Comparison of ENCODE assay signal across 24 cellular contexts in genomic region chr11:22467248-22467647, GRCh38.
A peak's percentile ranks its signal among the peaks of the same experiment; 100 is the strongest.
DNase-seq lines count a peak whose midpoint lies in the region; ATAC-seq, FAIRE-seq and TF ChIP-seq lines count a peak whose summit lies in the region.
"Had no signal": no experiment of that assay in that cellular context is flagged by ENCODE, and none has a peak within 500 bp of the region (broad histone marks: within the 10 kb centered on the region; RNA-seq: fewer than 3 reads in every experiment).

No MANE protein-coding gene starts in this region.

- ATAC-seq in GM18861 (IDR thresholded peaks at IDR 0.05; ENCODE audit: unreplicated experiment), result no peak
- ATAC-seq: GM23338, PC-3 had no signal

- TSS peak; percentile 85 for BruUV-seq in mammary epithelial cell (replicated peaks; lab: Mats Ljungman, UMichigan)

- H3K9ac ChIP-seq in mammary epithelial cell (ENCODE audit: insufficient read depth, low read length), result no peak overlapping the region
- H3K9ac ChIP-seq: SK-N-SH had no signal

- no peak for TF ChIP-seq CTCF in mammary epithelial cell (conservative IDR thresholded peaks at IDR 0.05 in 1 of 2, IDR thresholded peaks at IDR 0.05 in 1 of 2; ENCODE audit: extremely low read depth in 1 of 2, insufficient read depth in 1 of 2, low read depth in 1 of 2, low read length in 2 of 2)
- TF ChIP-seq CTCF in breast epithelium (IDR thresholded peaks at IDR 0.05), result no peak
- TF ChIP-seq CTCF in bronchial epithelial cell (IDR thresholded peaks at IDR 0.05; ENCODE audit: insufficient read depth, low read length, severe bottlenecking), result no peak

- H3K79me2 ChIP-seq in mammary epithelial cell (ENCODE audit: insufficient read depth, low read length), result no peaks in the 10 kb centered on the region

- dilution Hi-C loops in mammary epithelial cell (cut with HindIII; ENCODE audit: low sequenced_read_pairs), result no loop called here

- no peak overlapping the region for H3K4me2 ChIP-seq in mammary epithelial cell (ENCODE audit: insufficient read depth, low read depth, low read length)
- H3K4me2 ChIP-seq: GM23338, SK-N-SH had no signal

- H3K4me1 ChIP-seq in mammary epithelial cell (ENCODE audit: insufficient read depth, low read length), result peaks cover 22% of the 10 kb centered on the region
- no peaks in the 10 kb centered on the region for H3K4me1 ChIP-seq in breast epithelium

- H4K20me1 ChIP-seq in mammary epithelial cell (ENCODE audit: insufficient read depth, low read length), result no peaks in the 10 kb centered on the region

- DNase-seq in mammary epithelial cell (no peak), breast epithelium (ENCODE audit: low spot score in 2 of 2) (no peak), bronchial epithelial cell (ENCODE audit: low read depth) (no peak), iris pigment epithelial cell (ENCODE audit: low read depth) (peak; percentile 29), cerebellar cortex (ENCODE audit: low spot score) (no peak), ACHN (no peak), 8988T (no peak)
- DNase-seq: CD4-positive, alpha-beta T cell; COR-L47; DMS79; Karpas-422; MV-4-11; NCI-H1105 treated with DMSO at 0.1 percent for 48 hours; NCI-H1694; NCI-H2107; NCI-H446 treated with DMSO at 0.1 percent for 48 hours; NCI-H526 treated with DMSO at 0.1 percent for 48 hours; RPMI8226; SIG-M5; SK-N-SH had no signal

- peak overlapping the region; percentile 4 for H2AFZ ChIP-seq in mammary epithelial cell (ENCODE audit: low read depth, low read length)
- H2AFZ ChIP-seq: GM23338 had no signal

- H3K36me3 ChIP-seq in mammary epithelial cell (ENCODE audit: insufficient read depth, low read length) (no peaks in the 10 kb centered on the region), breast epithelium (no peaks in the 10 kb centered on the region), bronchial epithelial cell (ENCODE audit: control insufficient read depth, insufficient read depth, low read length) (no peaks in the 10 kb centered on the region)

- H3K27ac ChIP-seq in mammary epithelial cell (ENCODE audit: insufficient read depth, low read depth, low read length) (peak overlapping the region; percentile 51), breast epithelium (no peak overlapping the region)
- H3K27ac ChIP-seq: 22Rv1 had no signal

- peak; percentile 86 for FAIRE-seq in bronchial epithelial cell (lab: Jason Lieb, UNC)

- 92% methylated on average over 2 of the region's 2 CpGs for WGBS in mammary epithelial cell (ENCODE audit: low coverage, missing lambda C conversion rate)

- H3K27me3 ChIP-seq in mammary epithelial cell (ENCODE audit: insufficient read depth, low read length) (no peaks in the 10 kb centered on the region), breast epithelium (no peaks in the 10 kb centered on the region), bronchial epithelial cell (ENCODE audit: control insufficient read depth, insufficient read depth, low read length) (no peaks in the 10 kb centered on the region)

- intact Hi-C loops in mammary epithelial cell (cut with micrococcal nuclease) (loop anchor here (2.0 kb wide), 1 partner anchor 44 kb away; no protein-coding TSS in a partner anchor), breast epithelium (cut with DNase I; ENCODE audit: low total_unique reads) (no loop called here)

- no peak overlapping the region for H3K4me3 ChIP-seq in mammary epithelial cell (replicated peaks in 1 of 3; ENCODE audit: insufficient read depth in 1 of 3, low read depth in 2 of 3, low read length in 3 of 3)
- H3K4me3 ChIP-seq in breast epithelium, result no peak overlapping the region
- no peak overlapping the region for H3K4me3 ChIP-seq in bronchial epithelial cell (ENCODE audit: low read depth, low read length)
- H3K4me3 ChIP-seq: GM23338 had no signal

- H3K9me3 ChIP-seq in mammary epithelial cell (replicated peaks; ENCODE audit: insufficient read depth, low read length) (no peaks in the 10 kb centered on the region), breast epithelium (no peaks in the 10 kb centered on the region)
- H3K9me3 ChIP-seq: SK-N-SH had no signal

- CTCF ChIA-PET in mammary epithelial cell (lab: Charles Lee; ENCODE audit: low non-redundant PET), result no interaction called here

- no peak for TF ChIP-seq POLR2A in breast epithelium (IDR thresholded peaks at IDR 0.05)

- in situ Hi-C loops in mammary epithelial cell (cut with MboI; ENCODE audit: low sequenced_read_pairs in 2 of 2), result loop anchor here in 1 of 2 donors (10.0 kb wide), 1 partner anchor 48 kb away; no protein-coding TSS in a partner anchor
- in situ Hi-C loops in ACHN (cut with HindIII; ENCODE audit: low pct_ligation_motif_present, low pct_unique_long_range_greater_than_20kb, low sequenced_read_pairs), result no loop called here
